Comparison of ENCODE assay signal across 26 cellular contexts in genomic region chr12:122732611-122733010, GRCh38. TPM values are rescaled to one million over a fixed set of nuclear protein-coding genes. Genes with fewer than 3 reads are reported as not detected.
DNase-seq lines count a peak whose midpoint lies in the region; ATAC-seq lines count a peak whose summit lies in the region.
"Had no signal": no experiment of that assay in that cellular context is flagged by ENCODE, and none has a peak within 500 bp of the region (broad histone marks: within the 10 kb centered on the region; RNA-seq: fewer than 3 reads in every experiment).

No MANE protein-coding gene starts in this region.

- H3K27me3 ChIP-seq in BLaER1 treated with 17β-estradiol and CSF1 and Interleukin-3, amounts not matched to agents 10 nM and 100 nM = no peaks in the 10 kb centered on the region
- H3K27me3 ChIP-seq: neural progenitor cell, upper lobe of right lung had no signal

- H3K4me3 ChIP-seq in BLaER1 treated with 17β-estradiol and CSF1 and Interleukin-3, amounts not matched to agents 10 nM and 100 nM = no peak overlapping the region
- H3K4me3 ChIP-seq: neural progenitor cell, skin epidermis, upper lobe of right lung had no signal

- peaks cover 55% of the 10 kb centered on the region for H3K4me1 Mint-ChIP-seq in T-helper 1 cell treated with Interleukin-12 subunit alpha and Interleukin-12 subunit beta and Interleukin-4 antibody, amounts not matched to agents 30 μg/mL and 1 μg/mL, for 36 hours (ENCODE audit: low read depth)
- H3K4me1 Mint-ChIP-seq in activated T-helper 2 cell treated with anti-CD3 and anti-CD28 coated beads, Interferon-gamma antibody, Interleukin-2, Interleukin-4, amounts not matched to agents 10 μg/mL and 5 μg/mL and 100 μg/mL, durations not matched to agents 14 hours and 24 hours and 36 hours (ENCODE audit: low read depth) = peaks cover 65% of the 10 kb centered on the region
- H3K4me1 Mint-ChIP-seq in naive B cell = peaks cover 21 to 33% (median 22%) of the 10 kb centered on the region in 3 donors

- no peak overlapping the region for H3K4me3 Mint-ChIP-seq in T-helper 1 cell treated with Interleukin-12 subunit alpha and Interleukin-12 subunit beta and Interleukin-4 antibody, amounts not matched to agents 30 μg/mL and 1 μg/mL, for 36 hours
- H3K4me3 Mint-ChIP-seq in activated T-helper 2 cell treated with anti-CD3 and anti-CD28 coated beads, Interferon-gamma antibody, Interleukin-2, Interleukin-4, amounts not matched to agents 10 μg/mL and 5 μg/mL and 100 μg/mL, durations not matched to agents 14 hours and 24 hours and 36 hours (ENCODE audit: low read depth) = peak overlapping the region; percentile 15
- H3K4me3 Mint-ChIP-seq in naive B cell = peak overlapping the region in 4 of 8 donors; percentile 20 to 77 (median 41)
- H3K4me3 Mint-ChIP-seq: neural progenitor cell had no signal

- DNase-seq in T-helper 1 cell (no peak), naive B cell (no peak), NCI-H510A (lab: John Stamatoyannopoulos, UW) (no peak), medulla oblongata (ENCODE audit: extremely low spot score) (no peak), activated gamma-delta T cell (lab: John Stamatoyannopoulos, UW) (no peak)
- DNase-seq in activated T-helper 2 cell treated with anti-CD3 and anti-CD28 coated beads, Interferon-gamma antibody, Interleukin-2, Interleukin-4, amounts not matched to agents 10 μg/mL and 5 μg/mL and 100 μg/mL, durations not matched to agents 14 hours and 24 hours and 36 hours (ENCODE audit: low spot score) = no peak
- DNase-seq: activated CD4-positive, alpha-beta T cell treated with anti-CD3 and anti-CD28 coated beads for 1 hour; AML-193; amygdala; Caco-2; cortex of kidney; HCEC 1CT; left cardiac atrium; mesendoderm; NCI-H1417 treated with DMSO at 0.1 percent for 48 hours; NCI-H510A treated with DMSO at 0.1 percent for 48 hours; stimulated activated CD4-positive, alpha-beta T cell treated with anti-CD3 and anti-CD28 coated beads, Interleukin-2, amount 100 ng/mL, for 48 hours; T-helper 9 cell; upper lobe of right lung had no signal

- intact Hi-C loops in activated T-helper 2 cell treated with anti-CD3 and anti-CD28 coated beads, Interferon-gamma antibody, Interleukin-2, Interleukin-4, amounts not matched to agents 10 μg/mL and 5 μg/mL and 100 μg/mL, durations not matched to agents 14 hours and 24 hours and 36 hours (cut with micrococcal nuclease) = loop anchor here (1.0 to 2.0 kb wide), 2 partner anchors 20 to 85 kb away; partner anchors contain the start of gene DENR

- peaks cover 6% of the 10 kb centered on the region for H3K36me3 Mint-ChIP-seq in T-helper 1 cell treated with Interleukin-12 subunit alpha and Interleukin-12 subunit beta and Interleukin-4 antibody, amounts not matched to agents 30 μg/mL and 1 μg/mL, for 36 hours (ENCODE audit: low read depth)
- peaks cover 11% of the 10 kb centered on the region for H3K36me3 Mint-ChIP-seq in activated T-helper 2 cell treated with anti-CD3 and anti-CD28 coated beads, Interferon-gamma antibody, Interleukin-2, Interleukin-4, amounts not matched to agents 10 μg/mL and 5 μg/mL and 100 μg/mL, durations not matched to agents 14 hours and 24 hours and 36 hours (ENCODE audit: low read depth)
- no peaks in the 10 kb centered on the region for H3K36me3 Mint-ChIP-seq in naive B cell

- H3K27me3 Mint-ChIP-seq in T-helper 1 cell treated with Interleukin-12 subunit alpha and Interleukin-12 subunit beta and Interleukin-4 antibody, amounts not matched to agents 30 μg/mL and 1 μg/mL, for 36 hours (ENCODE audit: low read depth) = no peaks in the 10 kb centered on the region
- no peaks in the 10 kb centered on the region for H3K27me3 Mint-ChIP-seq in activated T-helper 2 cell treated with anti-CD3 and anti-CD28 coated beads, Interferon-gamma antibody, Interleukin-2, Interleukin-4, amounts not matched to agents 10 μg/mL and 5 μg/mL and 100 μg/mL, durations not matched to agents 14 hours and 24 hours and 36 hours (ENCODE audit: low read depth)
- no peaks in the 10 kb centered on the region for H3K27me3 Mint-ChIP-seq in naive B cell

- H3K9me3 Mint-ChIP-seq in T-helper 1 cell treated with Interleukin-12 subunit alpha and Interleukin-12 subunit beta and Interleukin-4 antibody, amounts not matched to agents 30 μg/mL and 1 μg/mL, for 36 hours = peaks cover 5% of the 10 kb centered on the region
- H3K9me3 Mint-ChIP-seq in activated T-helper 2 cell treated with anti-CD3 and anti-CD28 coated beads, Interferon-gamma antibody, Interleukin-2, Interleukin-4, amounts not matched to agents 10 μg/mL and 5 μg/mL and 100 μg/mL, durations not matched to agents 14 hours and 24 hours and 36 hours = peaks cover 12% of the 10 kb centered on the region
- no peaks in the 10 kb centered on the region for H3K9me3 Mint-ChIP-seq in naive B cell

- H3K9me3 ChIP-seq in BLaER1 treated with 17β-estradiol and CSF1 and Interleukin-3, amounts not matched to agents 10 nM and 100 nM (replicated peaks in 1 of 11) = peaks cover 0 to 8% (median 0%) of the 10 kb centered on the region in 11 experiments; a peak in 5 of 22 replicates
- H3K9me3 ChIP-seq: Caco-2, upper lobe of right lung had no signal

- peaks cover 11 to 68% (median 40%) of the 10 kb centered on the region in 10 experiments for H3K4me1 ChIP-seq in BLaER1 treated with 17β-estradiol and CSF1 and Interleukin-3, amounts not matched to agents 10 nM and 100 nM
- H3K4me1 ChIP-seq: upper lobe of right lung had no signal

- peak overlapping the region in 5 of 11 experiments; percentile 37 to 71 (median 39); a peak in 10 of 22 replicates for H3K27ac ChIP-seq in BLaER1 treated with 17β-estradiol and CSF1 and Interleukin-3, amounts not matched to agents 10 nM and 100 nM
- H3K27ac ChIP-seq: 22Rv1, neural progenitor cell, upper lobe of right lung had no signal

- no peak for ATAC-seq in naive B cell (ENCODE audit: low read depth in 2 of 2)
- ATAC-seq: left cardiac atrium had no signal

- H3K27ac Mint-ChIP-seq in T-helper 1 cell treated with Interleukin-12 subunit alpha and Interleukin-12 subunit beta and Interleukin-4 antibody, amounts not matched to agents 30 μg/mL and 1 μg/mL, for 36 hours = peak overlapping the region; percentile 46
- H3K27ac Mint-ChIP-seq in activated T-helper 2 cell treated with anti-CD3 and anti-CD28 coated beads, Interferon-gamma antibody, Interleukin-2, Interleukin-4, amounts not matched to agents 10 μg/mL and 5 μg/mL and 100 μg/mL, durations not matched to agents 14 hours and 24 hours and 36 hours = peak overlapping the region; percentile 86
- H3K27ac Mint-ChIP-seq in naive B cell = peak overlapping the region in 4 of 6 donors; percentile 68 to 96 (median 82)
- H3K27ac Mint-ChIP-seq: neural progenitor cell had no signal

- H3K4me2 ChIP-seq in BLaER1 treated with 17β-estradiol and CSF1 and Interleukin-3, amounts not matched to agents 10 nM and 100 nM = peak overlapping the region in 10 of 11 experiments; percentile 31 to 88 (median 62); a peak in 18 of 22 replicates
- H3K4me2 ChIP-seq: neural progenitor cell had no signal

- H3K36me3 ChIP-seq in BLaER1 treated with 17β-estradiol and CSF1 and Interleukin-3, amounts not matched to agents 10 nM and 100 nM = no peaks in the 10 kb centered on the region
- H3K36me3 ChIP-seq: neural progenitor cell, upper lobe of right lung had no signal

- H4K20me1 ChIP-seq in BLaER1 treated with 17β-estradiol and CSF1 and Interleukin-3, amounts not matched to agents 10 nM and 100 nM = no peaks in the 10 kb centered on the region

- H3K9ac ChIP-seq in BLaER1 treated with 17β-estradiol and CSF1 and Interleukin-3, amounts not matched to agents 10 nM and 100 nM = peak overlapping the region in 2 of 11 experiments; percentile 21 to 51; a peak in 3 of 22 replicates
- H3K9ac ChIP-seq: neural progenitor cell had no signal

RNA-seq across cellular contexts. Expression of gene HCAR1, which starts 2.0 kb away (rescaled TPM):
- total RNA-seq in activated T-helper 2 cell treated with anti-CD3 and anti-CD28 coated beads, Interferon-gamma antibody, Interleukin-2, Interleukin-4, amounts not matched to agents 10 μg/mL and 5 μg/mL and 100 μg/mL, durations not matched to agents 14 hours and 24 hours and 36 hours = 2.6 and 2.8 TPM in 2 replicates
- polyA plus RNA-seq in naive B cell (ENCODE audit: low read depth in 6 of 6) = not detected

RNA-seq across cellular contexts. Expression of gene HCAR3, which starts 16.0 kb away (rescaled TPM):
- total RNA-seq in activated T-helper 2 cell treated with anti-CD3 and anti-CD28 coated beads, Interferon-gamma antibody, Interleukin-2, Interleukin-4, amounts not matched to agents 10 μg/mL and 5 μg/mL and 100 μg/mL, durations not matched to agents 14 hours and 24 hours and 36 hours = 0.34 and 0.46 TPM in 2 replicates
- polyA plus RNA-seq in naive B cell (ENCODE audit: low read depth in 6 of 6) = under 1 TPM in 1 of 6 donors, not detected in 5; 0.45 TPM
- total RNA-seq: Daoy, pulmonary artery endothelial cell had no signal

RNA-seq across cellular contexts. Expression of gene DENR, which starts 20.0 kb away (rescaled TPM):
- 76.7 and 79.6 TPM in 2 replicates for total RNA-seq in activated T-helper 2 cell treated with anti-CD3 and anti-CD28 coated beads, Interferon-gamma antibody, Interleukin-2, Interleukin-4, amounts not matched to agents 10 μg/mL and 5 μg/mL and 100 μg/mL, durations not matched to agents 14 hours and 24 hours and 36 hours
- polyA plus RNA-seq in naive B cell (ENCODE audit: low read depth in 6 of 6) = 100 to 1,000 TPM in 1 of 6 donors, 10 to 100 TPM in 5; 67.0 to 103 (median 79.7) TPM

RNA-seq across cellular contexts. Expression of gene HCAR2, which starts 29.5 kb away (rescaled TPM):
- total RNA-seq in activated T-helper 2 cell treated with anti-CD3 and anti-CD28 coated beads, Interferon-gamma antibody, Interleukin-2, Interleukin-4, amounts not matched to agents 10 μg/mL and 5 μg/mL and 100 μg/mL, durations not matched to agents 14 hours and 24 hours and 36 hours = 0.16 TPM in 2 replicates
- polyA plus RNA-seq in naive B cell (ENCODE audit: low read depth in 6 of 6) = not detected
- total RNA-seq: Daoy, pulmonary artery endothelial cell had no signal

RNA-seq across cellular contexts. Expression of gene CCDC62, which starts 41.8 kb away (rescaled TPM):
- 0.39 and 0.62 TPM in 2 replicates for total RNA-seq in activated T-helper 2 cell treated with anti-CD3 and anti-CD28 coated beads, Interferon-gamma antibody, Interleukin-2, Interleukin-4, amounts not matched to agents 10 μg/mL and 5 μg/mL and 100 μg/mL, durations not matched to agents 14 hours and 24 hours and 36 hours
- 1 to 10 TPM in 3 of 6 donors, under 1 TPM in 2, not detected in 1; 0.19 to 1.8 (median 1.2) TPM for polyA plus RNA-seq in naive B cell (ENCODE audit: low read depth in 6 of 6)
